Comparison of ENCODE assay signal across 1 cellular context in genomic region chr5:126904407-126904806, GRCh38.
DNase-seq lines count a peak whose midpoint lies in the region; ATAC-seq, FAIRE-seq and TF ChIP-seq lines count a peak whose summit lies in the region.
"Not testable (repeated sequence)": the region's sequence is repeated elsewhere in the genome, so short reads cannot be mapped to it uniquely, and the experiment has no call there.

No MANE protein-coding gene starts in this region.

- not testable (repeated sequence) for H3K4me2 ChIP-seq in K562 (ENCODE audit: insufficient read depth, low read length)

- not testable (repeated sequence) for H3K4me3 ChIP-seq in K562

- not testable (repeated sequence) for TF ChIP-seq RAD21 in K562 (CRISPR knock-in tag; conservative IDR thresholded peaks at IDR 0.05 in 1 of 2, IDR thresholded peaks at IDR 0.05 in 1 of 2)

- not testable (repeated sequence) for ATAC-seq in K562

- H3K9ac ChIP-seq in K562 (ENCODE audit: insufficient read depth in 1 of 2, low read depth in 2 of 2, low read length in 2 of 2): not testable (repeated sequence)

- not testable (repeated sequence) for H3K79me2 ChIP-seq in K562 (ENCODE audit: control insufficient read depth, insufficient read depth, low read length)

- peaks cover 13% of the 10 kb centered on the region; the same call in 2 of the 3 replicates for H3K36me3 ChIP-seq in K562 (ENCODE audit: control insufficient read depth, insufficient read depth, low read length)

- not testable (repeated sequence) for H3K27ac ChIP-seq in K562 (ENCODE audit: extremely low read depth, low read depth, low read length)

- not testable (repeated sequence) for H2AFZ ChIP-seq in K562 (ENCODE audit: low read depth, low read length)

- in situ Hi-C loops in K562 (cut with MboI): not testable (repeated sequence)

- not testable (repeated sequence) for H3K9me1 ChIP-seq in K562 (ENCODE audit: control insufficient read depth, insufficient read depth, low read length)

- not testable (repeated sequence) for TF ChIP-seq POLR2A in K562 (conservative IDR thresholded peaks at IDR 0.05)

- not testable (repeated sequence) for TF ChIP-seq CTCF in K562 (IDR thresholded peaks at IDR 0.05 in 2 of 3, conservative IDR thresholded peaks at IDR 0.05 in 1 of 3; ENCODE audit: insufficient read depth in 2 of 3, low read depth in 1 of 3, low read length in 3 of 3)

- not testable (repeated sequence) for BruUV-seq in K562 (replicated peaks; lab: Mats Ljungman, UMichigan)

- not testable (repeated sequence) for H4K20me1 ChIP-seq in K562 (replicated peaks; ENCODE audit: control insufficient read depth, insufficient read depth, low read length)

- DNase-seq in K562 (ENCODE audit: extremely low read depth in 1 of 4, low spot score in 3 of 4): not testable (repeated sequence)

- CTCF ChIA-PET in K562 (lab: Yijun Ruan, JAX; ENCODE audit: low intra/inter-chr PET ratio): not testable (repeated sequence)

- not testable (repeated sequence) for FAIRE-seq in K562 (lab: Jason Lieb, UNC)

- no CpG with 5 or more reads among the region's 1 CpG for WGBS in K562 (ENCODE audit: insufficient coverage, low coverage, missing lambda C conversion rate)

- H3K27me3 ChIP-seq in K562 (ENCODE audit: control insufficient read depth in 2 of 2, insufficient read depth in 2 of 2, low read length in 2 of 2): not testable (repeated sequence)

- not testable (repeated sequence) for H3K9me3 ChIP-seq in K562 (replicated peaks; ENCODE audit: control insufficient read depth, insufficient read depth, low read depth, low read length)

- POLR2A ChIA-PET in K562 (lab: Yijun Ruan, JAX): not testable (repeated sequence)

- H3K4me1 ChIP-seq in K562 (replicated peaks in 1 of 2; ENCODE audit: control insufficient read depth in 2 of 2, insufficient read depth in 2 of 2, low read length in 2 of 2): not testable (repeated sequence)

- intact Hi-C loops in K562 (cut with micrococcal nuclease): not testable (repeated sequence)

- not testable (repeated sequence) for TF ChIP-seq EP300 in K562 (IDR thresholded peaks at IDR 0.05; ENCODE audit: low read length)

TF ChIP-seq in K562, 482 proteins besides CTCF, POLR2A, EP300 and RAD21:
- peak in 1 of 2 experiments; percentile 98 for TF ChIP-seq AFF1 (IDR thresholded peaks at IDR 0.05; ENCODE audit: low read depth in 1 of 2, partially characterized antibody in 2 of 2)
- TF ChIP-seq TRIM28 (IDR thresholded peaks at IDR 0.05): 0 out of 2 replicates have a peak, but pooled peaks have one; percentile 22
